ENCODE assay signal across 31 cellular contexts in the genomic region with DNA sequence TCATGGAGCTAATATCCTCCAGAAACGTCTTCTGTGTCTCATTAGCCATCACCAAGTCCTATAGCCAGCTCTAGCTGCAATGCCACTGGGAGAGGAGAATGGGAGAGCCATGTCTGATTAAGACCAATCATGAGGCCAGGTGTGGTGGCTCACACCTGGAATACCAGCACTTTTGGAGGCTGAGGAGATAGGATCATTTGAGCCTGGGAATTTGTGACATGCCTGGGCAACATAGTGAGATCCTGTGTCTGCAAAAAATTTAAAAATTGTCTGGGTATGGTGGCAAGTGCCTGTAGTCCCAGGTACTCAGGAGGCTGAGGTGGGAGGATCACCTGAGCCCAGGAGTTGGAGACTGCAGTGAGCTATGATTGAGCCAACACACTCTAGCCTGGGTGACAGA.
"Had no signal": no experiment of that assay in that cellular context is flagged by ENCODE, and none has a peak within 500 bp of the region (broad histone marks: within the 10 kb centered on the region; RNA-seq: fewer than 3 reads in every experiment).

No MANE protein-coding gene starts in this region.

- H3K9me3 ChIP-seq: body of pancreas, esophagus squamous epithelium, gastroesophageal sphincter had no signal

- H3K27ac Mint-ChIP-seq: activated CD4-positive, alpha-beta memory T cell treated with anti-CD3 and anti-CD28 coated beads for 36 hours; activated CD4-positive, alpha-beta T cell treated with anti-CD3 and anti-CD28 coated beads for 36 hours; activated CD4-positive, alpha-beta T cell treated with anti-CD3 and anti-CD28 coated beads, Interleukin-2, amount 10 ng/mL, durations not matched to agents 24 days and 14 days; activated CD8-positive, alpha-beta memory T cell treated with anti-CD3 and anti-CD28 coated beads, Interleukin-2, amount 10 ng/mL, durations not matched to agents 7 days and 5 days; activated CD8-positive, alpha-beta T cell treated with anti-CD3 and anti-CD28 coated beads, Interleukin-2, amount 10 ng/mL, durations not matched to agents 7 days and 5 days; activated naive CD8-positive, alpha-beta T cell; activated T-helper 1 cell treated with anti-CD3 and anti-CD28 coated beads, Interleukin-12 subunit alpha, Interleukin-12 subunit beta, Interleukin-2, Interleukin-4 antibody, amounts not matched to agents 30 ng/mL and 10 ng/mL and 1 ng/mL, durations not matched to agents 14 hours and 24 hours and 36 hours; activated T-helper 2 cell treated with anti-CD3 and anti-CD28 coated beads, Interferon-gamma antibody, Interleukin-2, Interleukin-4, amounts not matched to agents 10 μg/mL and 5 μg/mL and 100 μg/mL, durations not matched to agents 14 hours and 24 hours and 36 hours; effector memory CD8-positive, alpha-beta T cell; T-cell; T-helper 1 cell treated with Interleukin-12 subunit alpha and Interleukin-12 subunit beta and Interleukin-4 antibody, amounts not matched to agents 30 μg/mL and 1 μg/mL, for 36 hours had no signal

- FAIRE-seq: colon had no signal

- H3K4me3 ChIP-seq: body of pancreas, esophagus squamous epithelium, gastroesophageal sphincter had no signal

- H3K36me3 ChIP-seq: WERI-Rb-1 had no signal

- H3K27ac ChIP-seq: body of pancreas, esophagus squamous epithelium, gastroesophageal sphincter, WERI-Rb-1 had no signal

- H3K36me3 Mint-ChIP-seq: activated CD4-positive, alpha-beta memory T cell treated with anti-CD3 and anti-CD28 coated beads for 36 hours; T-cell had no signal

- H3K4me1 ChIP-seq: body of pancreas had no signal

- H3K4me3 Mint-ChIP-seq: activated CD4-positive, alpha-beta memory T cell treated with anti-CD3 and anti-CD28 coated beads for 36 hours; activated CD4-positive, alpha-beta T cell treated with anti-CD3 and anti-CD28 coated beads for 36 hours; activated CD4-positive, alpha-beta T cell treated with anti-CD3 and anti-CD28 coated beads, Interleukin-2, amount 10 ng/mL, durations not matched to agents 24 days and 14 days; activated CD8-positive, alpha-beta memory T cell treated with anti-CD3 and anti-CD28 coated beads, Interleukin-2, amount 10 ng/mL, durations not matched to agents 7 days and 5 days; activated CD8-positive, alpha-beta T cell treated with anti-CD3 and anti-CD28 coated beads, Interleukin-2, amount 10 ng/mL, durations not matched to agents 7 days and 5 days; activated naive CD8-positive, alpha-beta T cell; activated T-helper 1 cell treated with anti-CD3 and anti-CD28 coated beads, Interleukin-12 subunit alpha, Interleukin-12 subunit beta, Interleukin-2, Interleukin-4 antibody, amounts not matched to agents 30 ng/mL and 10 ng/mL and 1 ng/mL, durations not matched to agents 14 hours and 24 hours and 36 hours; effector memory CD8-positive, alpha-beta T cell; T-cell; T-helper 1 cell treated with Interleukin-12 subunit alpha and Interleukin-12 subunit beta and Interleukin-4 antibody, amounts not matched to agents 30 μg/mL and 1 μg/mL, for 36 hours had no signal

- H3K4me1 Mint-ChIP-seq: activated CD4-positive, alpha-beta T cell treated with anti-CD3 and anti-CD28 coated beads for 36 hours had no signal

- H3K27me3 ChIP-seq: body of pancreas, esophagus squamous epithelium, gastroesophageal sphincter had no signal

- H3K9me3 Mint-ChIP-seq: activated CD4-positive, alpha-beta memory T cell treated with anti-CD3 and anti-CD28 coated beads for 36 hours; activated T-helper 1 cell treated with anti-CD3 and anti-CD28 coated beads, Interleukin-12 subunit alpha, Interleukin-12 subunit beta, Interleukin-2, Interleukin-4 antibody, amounts not matched to agents 30 ng/mL and 10 ng/mL and 1 ng/mL, durations not matched to agents 14 hours and 24 hours and 36 hours; effector memory CD8-positive, alpha-beta T cell; T-cell; T-helper 1 cell treated with Interleukin-12 subunit alpha and Interleukin-12 subunit beta and Interleukin-4 antibody, amounts not matched to agents 30 μg/mL and 1 μg/mL, for 36 hours had no signal

- DNase-seq: activated CD4-positive, alpha-beta memory T cell treated with anti-CD3 and anti-CD28 coated beads for 36 hours; activated CD4-positive, alpha-beta T cell treated with anti-CD3 and anti-CD28 coated beads for 36 hours; activated CD4-positive, alpha-beta T cell treated with anti-CD3 and anti-CD28 coated beads, Interleukin-2, amount 10 ng/mL, durations not matched to agents 24 days and 14 days; activated CD4-positive, CD25-positive, alpha-beta regulatory T cell; activated CD4-positive, CD25-positive, alpha-beta regulatory T cell treated with anti-CD3 and anti-CD28 coated beads, Interleukin-2, amount 50 U/mL, for 72 hours; activated CD8-positive, alpha-beta memory T cell treated with anti-CD3 and anti-CD28 coated beads, Interleukin-2, amount 50 U/mL, for 4 hours; activated CD8-positive, alpha-beta T cell treated with anti-CD3 and anti-CD28 coated beads, Interleukin-2, amount 10 ng/mL, durations not matched to agents 7 days and 5 days; activated effector memory CD4-positive, alpha-beta T cell treated with anti-CD3 and anti-CD28 coated beads, Interleukin-2, amount 50 U/mL, for 16 hours; activated naive CD4-positive, alpha-beta T cell treated with anti-CD3 and anti-CD28 coated beads, Interleukin-2, amount 50 U/mL, for 16 hours; activated T-cell treated with anti-CD3 and anti-CD28 coated beads, Interleukin-2, amount 50 U/mL, for 1 hour; activated T-cell treated with anti-CD3 and anti-CD28 coated beads, Interleukin-2, amount 50 U/mL, for 48 hours; amniotic stem cell; anterior cingulate cortex; body of pancreas; cortex of kidney; dermis blood vessel endothelial cell; effector CD4-positive, alpha-beta T cell; effector memory CD8-positive, alpha-beta T cell; esophagus squamous epithelium; foreskin melanocyte; SW 1271; T1000; WERI-Rb-1 had no signal
